In the genomic region with DNA sequence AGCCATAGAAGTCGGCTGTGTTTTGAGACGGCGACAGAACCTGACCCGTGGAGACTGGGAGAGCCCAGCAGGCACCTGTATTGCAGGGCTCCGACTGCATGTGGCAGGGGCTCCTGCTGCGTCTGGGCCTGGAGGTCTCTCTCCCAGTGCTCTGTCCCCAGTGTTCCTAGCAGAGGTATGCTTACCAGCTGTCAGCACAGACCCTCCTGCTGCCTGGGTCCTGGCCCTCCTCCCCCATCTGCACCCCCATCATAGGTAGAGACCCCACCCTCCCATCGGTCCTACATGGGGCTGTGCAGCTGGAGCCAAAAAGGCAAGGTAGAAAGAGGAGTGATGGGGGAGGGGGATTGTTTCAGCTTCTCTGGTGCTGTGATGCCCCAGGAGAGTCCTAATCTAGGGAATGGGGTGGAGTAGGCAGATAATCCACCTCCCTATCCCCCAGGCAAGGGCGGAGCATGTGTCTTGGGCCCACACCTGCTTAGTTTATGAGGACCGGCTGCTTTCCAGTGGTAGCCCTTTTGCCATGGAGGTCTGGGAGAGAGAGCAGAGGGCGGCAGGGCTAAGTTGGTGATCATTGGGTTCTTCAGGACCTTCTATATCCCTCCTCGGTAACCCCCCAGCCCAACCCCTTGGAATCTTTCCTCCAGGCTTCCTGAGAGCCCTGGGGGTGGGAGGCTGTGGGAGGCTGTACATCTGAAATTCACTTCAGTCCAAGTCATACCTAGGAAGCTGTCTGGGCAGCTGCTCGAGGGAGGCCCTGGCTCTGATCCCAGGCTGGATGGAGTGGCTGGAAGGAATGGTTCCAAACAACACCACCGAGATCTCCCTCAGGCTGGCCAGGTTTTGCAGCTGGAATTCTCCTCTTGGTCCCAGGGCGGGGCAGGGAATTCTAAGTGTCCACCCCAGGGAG, we compare ENCODE assay signal across 14 cellular contexts. TPM values are rescaled to one million over a fixed set of nuclear protein-coding genes. Genes with fewer than 3 reads are reported as not detected.
DNase-seq lines count a peak whose midpoint lies in the region; ATAC-seq and TF ChIP-seq lines count a peak whose summit lies in the region.
"Had no signal": no experiment of that assay in that cellular context is flagged by ENCODE, and none has a peak within 500 bp of the region (broad histone marks: within the 10 kb centered on the region; RNA-seq: fewer than 3 reads in every experiment).

No MANE protein-coding gene starts in this region.

- H3K4me1 ChIP-seq in left lung: peaks cover 2% of the 10 kb centered on the region in 2 donors

- H3K36me3 ChIP-seq in left lung: no peaks in the 10 kb centered on the region
- H3K36me3 ChIP-seq: vagina had no signal

- in situ Hi-C loops in astrocyte of the cerebellum (cut with HindIII; ENCODE audit: low sequenced_read_pairs): no loop called here

- no peak for TF ChIP-seq CTCF in astrocyte of the cerebellum (IDR thresholded peaks at IDR 0.05; ENCODE audit: low read depth, low read length, missing control alignments)
- TF ChIP-seq CTCF in left lung (IDR thresholded peaks at IDR 0.05): no peak

- ATAC-seq in left lung (peak; percentile 84), GM19035 (IDR thresholded peaks at IDR 0.05; ENCODE audit: unreplicated experiment) (no peak)

- H3K4me3 ChIP-seq in astrocyte of the cerebellum (ENCODE audit: low read depth, low read length) (no peak overlapping the region), left lung (no peak overlapping the region)
- H3K4me3 ChIP-seq: PC-9, vagina had no signal

- peaks cover 4 to 34% of the 10 kb centered on the region in 2 donors for H3K27me3 ChIP-seq in left lung
- H3K27me3 ChIP-seq: vagina had no signal

- DNase-seq in AG20443 (ENCODE audit: low spot score) (peak; percentile 74), NCI-H1092 (lab: John Stamatoyannopoulos, UW) (peak; percentile 65), astrocyte of the cerebellum (ENCODE audit: low read depth) (peak; percentile 50), left lung (peak; percentile 54 to 59), midbrain (lab: John Stamatoyannopoulos, UW) (no peak), NCI-H526 treated with DMSO at 0.1 percent for 48 hours (lab: John Stamatoyannopoulos, UW) (no peak), cortex of kidney (lab: John Stamatoyannopoulos, UW) (no peak)
- DNase-seq: GDM1, NCI-H1694 had no signal

- H3K9me3 ChIP-seq in left lung: no peaks in the 10 kb centered on the region
- H3K9me3 ChIP-seq: vagina had no signal

- intact Hi-C loops in left lung (cut with DNase I): no loop called here

- no peak overlapping the region for H3K27ac ChIP-seq in left lung
- H3K27ac ChIP-seq: PC-9, vagina had no signal

RNA-seq across cellular contexts. Expression of gene SLC7A4, which starts 5.3 kb away (rescaled TPM):
- total RNA-seq in left lung: 1 to 10 TPM in 1 of 2 donors, under 1 TPM in 1; 0.31 to 3.0 TPM
- total RNA-seq: B cell, endothelial cell of umbilical vein, PC-9 had no signal

RNA-seq across cellular contexts. Expression of gene P2RX6, which starts 12.1 kb away (rescaled TPM):
- 1 to 10 TPM in 1 of 2 donors, under 1 TPM in 1; 0.20 to 1.7 TPM for total RNA-seq in left lung
- total RNA-seq: endothelial cell of umbilical vein had no signal

RNA-seq across cellular contexts. Expression of gene LRRC74B, which starts 18.7 kb away (rescaled TPM):
- under 1 TPM in 1 of 2 donors, not detected in 1; 0.94 TPM for total RNA-seq in left lung
- total RNA-seq: endothelial cell of umbilical vein, PC-9, vagina had no signal

RNA-seq across cellular contexts. Expression of gene THAP7, which starts 25.1 kb away (rescaled TPM):
- 10 to 100 TPM; 17.8 to 23.8 TPM for total RNA-seq in left lung

RNA-seq across cellular contexts. Expression of gene LZTR1, which starts 44.9 kb away (rescaled TPM):
- 10 to 100 TPM; 60.0 to 71.9 TPM for total RNA-seq in left lung

Comparison
In these comparisons a context has a peak if more than half of its experiments do, and no peak if none do; other contexts are left out.
1. DNase-seq: peak in AG20443 (single experiment), NCI-H1092 (single experiment), astrocyte of the cerebellum (single experiment) and left lung (2 of 2); none in midbrain (single experiment), NCI-H526 treated with DMSO at 0.1 percent for 48 hours (single experiment) and cortex of kidney (single experiment).